Comparison of ENCODE assay signal across 8 cellular contexts in the genomic region with DNA sequence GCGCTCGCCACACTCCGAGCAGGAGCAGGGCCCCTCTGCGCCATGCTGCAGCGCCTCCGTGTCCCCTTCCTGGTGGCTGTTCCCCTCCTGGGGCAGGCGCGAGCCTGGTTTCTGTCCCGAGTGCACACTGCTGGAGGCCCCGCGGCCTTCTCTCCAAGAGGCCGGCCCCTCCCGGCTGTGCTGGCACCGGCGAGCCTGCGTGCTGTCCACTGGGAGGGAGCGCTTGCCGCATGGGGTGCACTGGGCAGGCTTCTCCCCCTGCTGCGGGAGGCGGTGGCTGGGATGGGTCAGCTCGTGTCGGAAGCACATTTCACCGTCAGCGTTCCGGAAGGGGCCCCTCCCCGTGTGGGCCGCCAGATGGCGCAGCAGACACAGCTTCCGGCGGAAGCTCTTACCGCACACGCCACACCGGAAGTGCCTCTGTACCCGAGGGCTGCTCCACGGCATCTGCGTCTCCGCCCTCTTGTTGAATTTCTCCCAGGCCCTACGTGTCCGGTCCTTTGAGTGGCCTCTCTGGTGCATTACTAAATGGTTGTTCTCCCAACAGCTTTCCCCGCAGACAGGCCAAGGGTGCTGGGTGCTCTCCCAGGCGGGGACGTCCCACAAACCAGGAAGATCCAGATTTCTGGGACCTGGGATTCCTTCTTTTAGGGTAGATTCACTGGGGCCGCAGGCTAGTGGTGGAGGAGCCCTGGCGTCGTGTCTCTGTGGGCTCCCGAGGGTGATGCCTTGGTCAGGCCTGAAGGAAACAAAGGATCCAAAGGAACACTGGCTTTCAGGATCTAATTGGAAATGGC. TPM values are rescaled to one million over a fixed set of nuclear protein-coding genes. Genes with fewer than 3 reads are reported as not detected.
DNase-seq lines count a peak whose midpoint lies in the region; ATAC-seq, FAIRE-seq and TF ChIP-seq lines count a peak whose summit lies in the region.

No MANE protein-coding gene starts in this region.

- peaks cover 6 to 17% (median 9%) of the 10 kb centered on the region in 4 donors for H3K4me1 Mint-ChIP-seq in CD4-positive, CD25-positive, alpha-beta regulatory T cell
- H3K4me1 Mint-ChIP-seq in chondrocyte (ENCODE audit: low read depth): no peaks in the 10 kb centered on the region

- no peaks in the 10 kb centered on the region for H3K27me3 Mint-ChIP-seq in CD4-positive, CD25-positive, alpha-beta regulatory T cell
- H3K27me3 Mint-ChIP-seq in chondrocyte (ENCODE audit: low read depth): no peaks in the 10 kb centered on the region

- no peak for FAIRE-seq in D721Med (lab: Jason Lieb, UNC)

- peak overlapping the region; percentile 52 for H3K27ac ChIP-seq in CD4-positive, CD25-positive, alpha-beta regulatory T cell (ENCODE audit: insufficient read depth, low read length, poor library complexity, severe bottlenecking)
- peak overlapping the region; percentile 71 for H3K27ac ChIP-seq in neutrophil

- peak overlapping the region; percentile 14 for H3K4me3 ChIP-seq in CD4-positive, CD25-positive, alpha-beta regulatory T cell (ENCODE audit: low read depth, low read length)
- peak overlapping the region; percentile 47 to 69 for H3K4me3 ChIP-seq in neutrophil (ENCODE audit: low read depth in 1 of 2, low read length in 1 of 2)

- H3K27ac Mint-ChIP-seq in CD4-positive, CD25-positive, alpha-beta regulatory T cell: peak overlapping the region; percentile 2 to 88 (median 79)
- H3K27ac Mint-ChIP-seq in chondrocyte (ENCODE audit: unreplicated experiment): no peak overlapping the region

- DNase-seq in CD4-positive, CD25-positive, alpha-beta regulatory T cell: peak; percentile 40 to 70 (median 60)
- DNase-seq in T-helper 22 cell (ENCODE audit: low read depth): peak; percentile 27
- DNase-seq in chondrocyte (ENCODE audit: low spot score): peak; percentile 83
- DNase-seq in NCI-H748 (lab: John Stamatoyannopoulos, UW; ENCODE audit: unreplicated experiment): no peak
- DNase-seq in medulla oblongata (ENCODE audit: extremely low spot score): no peak
- no peak for DNase-seq in NCI-H2029 (lab: John Stamatoyannopoulos, UW)
- DNase-seq in D721Med (ENCODE audit: insufficient read length, low spot score): no peak

- ATAC-seq in CD4-positive, CD25-positive, alpha-beta regulatory T cell (ENCODE audit: low read depth in 2 of 2): peak; percentile 69 to 75

- peaks cover 27% of the 10 kb centered on the region for H3K36me3 ChIP-seq in CD4-positive, CD25-positive, alpha-beta regulatory T cell (ENCODE audit: control insufficient read depth, insufficient read depth, low read length)
- peaks cover 17% of the 10 kb centered on the region for H3K36me3 ChIP-seq in neutrophil

- peaks cover 14% of the 10 kb centered on the region for H3K36me3 Mint-ChIP-seq in CD4-positive, CD25-positive, alpha-beta regulatory T cell
- H3K36me3 Mint-ChIP-seq in chondrocyte (ENCODE audit: low read depth): peaks cover 9% of the 10 kb centered on the region

- peak overlapping the region in 2 of 4 donors; percentile 22 to 63 for H3K4me3 Mint-ChIP-seq in CD4-positive, CD25-positive, alpha-beta regulatory T cell
- H3K4me3 Mint-ChIP-seq in chondrocyte (ENCODE audit: unreplicated experiment): no peak overlapping the region

- H3K9me3 ChIP-seq in CD4-positive, CD25-positive, alpha-beta regulatory T cell (ENCODE audit: control insufficient read depth in 2 of 2, low read length in 2 of 2): no peaks in the 10 kb centered on the region
- H3K9me3 ChIP-seq in neutrophil: no peaks in the 10 kb centered on the region

- TF ChIP-seq CTCF in chondrocyte (IDR thresholded peaks at IDR 0.05): peak; percentile 38
- TF ChIP-seq CTCF in neutrophil (IDR thresholded peaks at IDR 0.05): peak; percentile 38
- TF ChIP-seq CTCF in D721Med (IDR thresholded peaks at IDR 0.05; ENCODE audit: insufficient read depth, missing control alignments): no peak

- H3K27me3 ChIP-seq in CD4-positive, CD25-positive, alpha-beta regulatory T cell (ENCODE audit: control insufficient read depth, insufficient read depth, low read length): no peaks in the 10 kb centered on the region
- H3K27me3 ChIP-seq in neutrophil: no peaks in the 10 kb centered on the region

- peaks cover 7% of the 10 kb centered on the region for H3K4me1 ChIP-seq in CD4-positive, CD25-positive, alpha-beta regulatory T cell (ENCODE audit: control insufficient read depth, insufficient read depth, low read length, poor library complexity, severe bottlenecking)
- H3K4me1 ChIP-seq in neutrophil (ENCODE audit: control insufficient read depth in 1 of 2, insufficient read depth in 1 of 2, low read depth in 1 of 2, low read length in 1 of 2): peaks cover 0 to 43% of the 10 kb centered on the region in 2 experiments

- H3K9me3 Mint-ChIP-seq in CD4-positive, CD25-positive, alpha-beta regulatory T cell: no peaks in the 10 kb centered on the region
- H3K9me3 Mint-ChIP-seq in chondrocyte (ENCODE audit: low read depth): no peaks in the 10 kb centered on the region

RNA-seq across cellular contexts. Expression of a gene that starts 18.7 kb away (rescaled TPM):
- 6.3 TPM for total RNA-seq in CD4-positive, CD25-positive, alpha-beta regulatory T cell
- polyA plus RNA-seq in CD4-positive, CD25-positive, alpha-beta regulatory T cell: 1 to 10 TPM; 1.5 to 9.9 (median 6.0) TPM
- 7.2 to 7.7 TPM (median 7.3 TPM) in 3 replicates for total RNA-seq in chondrocyte

RNA-seq across cellular contexts. Expression of a gene that starts 43.5 kb away (rescaled TPM):
- total RNA-seq in CD4-positive, CD25-positive, alpha-beta regulatory T cell: 33.4 TPM
- 10 to 100 TPM; 66.8 to 78.3 (median 72.6) TPM for polyA plus RNA-seq in CD4-positive, CD25-positive, alpha-beta regulatory T cell
- total RNA-seq in chondrocyte: 135 to 411 TPM (median 140 TPM) in 3 replicates

RNA-seq across cellular contexts. Expression of a gene that starts 54.3 kb away (rescaled TPM):
- total RNA-seq in CD4-positive, CD25-positive, alpha-beta regulatory T cell: 0.35 TPM
- 1 to 10 TPM in 2 of 4 donors, under 1 TPM in 2; 0.64 to 1.4 (median 0.91) TPM for polyA plus RNA-seq in CD4-positive, CD25-positive, alpha-beta regulatory T cell
- total RNA-seq in chondrocyte: 4.0 to 4.5 TPM (median 4.1 TPM) in 3 replicates

Comparison
In these comparisons a context has a peak if more than half of its experiments do, and no peak if none do; other contexts are left out.
1. DNase-seq: peak in CD4-positive, CD25-positive, alpha-beta regulatory T cell (3 of 3), T-helper 22 cell (single experiment) and chondrocyte (single experiment); none in NCI-H748 (single experiment), medulla oblongata (single experiment), NCI-H2029 (single experiment) and D721Med (single experiment).